In the genomic region with DNA sequence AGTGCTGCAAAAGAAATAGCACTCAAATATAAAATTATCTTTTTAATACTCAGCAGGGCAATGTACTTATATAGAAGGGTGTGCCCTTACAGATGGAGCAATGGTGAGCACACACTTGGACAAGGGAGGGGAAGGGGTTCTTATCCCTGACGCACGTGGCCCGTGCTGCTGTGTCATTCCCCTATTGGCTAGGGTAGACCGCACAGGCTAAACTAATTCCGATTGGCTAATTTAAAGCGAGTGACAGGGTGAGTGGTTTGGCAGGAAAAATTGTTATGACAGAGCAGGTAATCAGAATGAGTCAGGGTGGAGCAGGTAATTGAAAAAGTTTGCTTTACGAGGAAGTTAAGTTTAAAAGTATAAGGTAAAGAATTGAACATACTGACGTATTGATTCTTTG, we compare ENCODE assay signal across 7 cellular contexts. TPM values are rescaled to one million over a fixed set of nuclear protein-coding genes. Genes with fewer than 3 reads are reported as not detected.
DNase-seq lines count a peak whose midpoint lies in the region; ATAC-seq, FAIRE-seq and TF ChIP-seq lines count a peak whose summit lies in the region.
"Not testable (repeated sequence)": the region's sequence is repeated elsewhere in the genome, so short reads cannot be mapped to it uniquely, and the experiment has no call there.

No MANE protein-coding gene starts in this region.

- not testable (repeated sequence) for H3K27me3 Mint-ChIP-seq in HFFc6 (ENCODE audit: insufficient read depth)

- not testable (repeated sequence) for ATAC-seq in K562

- not testable (repeated sequence) for H3K27ac ChIP-seq in GM23248; K562 (ENCODE audit: extremely low read depth, low read depth, low read length); small intestine (ENCODE audit: low read depth in 1 of 2, low read length in 1 of 2)
- H3K27ac ChIP-seq in OCI-LY3 (ENCODE audit: low read length) = peak overlapping the region; percentile 33
- H3K27ac ChIP-seq in keratinocyte (ENCODE audit: control insufficient read depth, insufficient read depth, low read length) = peak overlapping the region; percentile 52

- TF ChIP-seq CTCF in HFFc6 (IDR thresholded peaks at IDR 0.05); OCI-LY3 (IDR thresholded peaks at IDR 0.05; ENCODE audit: low read depth, low read length); K562 (IDR thresholded peaks at IDR 0.05 in 2 of 3, conservative IDR thresholded peaks at IDR 0.05 in 1 of 3; ENCODE audit: insufficient read depth in 2 of 3, low read depth in 1 of 3, low read length in 3 of 3); epithelial cell of esophagus (IDR thresholded peaks at IDR 0.05; ENCODE audit: insufficient read depth, low read depth, low read length, missing control alignments); keratinocyte (optimal IDR thresholded peaks at IDR 0.05 in 1 of 3, IDR thresholded peaks at IDR 0.05 in 1 of 3, conservative IDR thresholded peaks at IDR 0.05 in 1 of 3; ENCODE audit: extremely low read depth in 1 of 3, insufficient read depth in 2 of 3, low read length in 3 of 3): not testable (repeated sequence)

- not testable (repeated sequence) for DNase-seq in GM23248; HFFc6; K562 (ENCODE audit: extremely low read depth in 1 of 4, low spot score in 3 of 4); keratinocyte (ENCODE audit: low read depth, low spot score)
- DNase-seq in epithelial cell of esophagus (ENCODE audit: low read depth) (peak; percentile 36), small intestine (peak; percentile 37)

- in situ Hi-C loops in GM23248 (cut with MboI); K562 (cut with MboI): not testable (repeated sequence)

- not testable (repeated sequence) for TF ChIP-seq RAD21 in K562 (CRISPR knock-in tag; conservative IDR thresholded peaks at IDR 0.05 in 1 of 2, IDR thresholded peaks at IDR 0.05 in 1 of 2)

- H3K27ac Mint-ChIP-seq in HFFc6 = peak overlapping the region; percentile 95

- H4K20me1 ChIP-seq in GM23248 (ENCODE audit: insufficient read depth); OCI-LY3 (ENCODE audit: insufficient read depth, low read length); K562 (replicated peaks; ENCODE audit: control insufficient read depth, insufficient read depth, low read length); keratinocyte (ENCODE audit: control insufficient read depth, extremely low read depth, insufficient read depth, low read length): not testable (repeated sequence)

- H3K9me1 ChIP-seq in K562 (ENCODE audit: control insufficient read depth, insufficient read depth, low read length); keratinocyte (ENCODE audit: control insufficient read depth, extremely low read depth, insufficient read depth, low read length): not testable (repeated sequence)

- not testable (repeated sequence) for H3K4me3 Mint-ChIP-seq in HFFc6

- not testable (repeated sequence) for H3K4me3 ChIP-seq in GM23248; OCI-LY3 (ENCODE audit: low read length); K562; epithelial cell of esophagus (ENCODE audit: low read length); keratinocyte (ENCODE audit: control insufficient read depth in 2 of 3, extremely low read depth in 1 of 3, insufficient read depth in 2 of 3, low read depth in 1 of 3, low read length in 3 of 3); small intestine (ENCODE audit: low read depth in 1 of 2, low read length in 2 of 2)

- intact Hi-C loops in K562 (cut with micrococcal nuclease) = loop anchor here (10.0 kb wide), 1 partner anchor 288 kb away; the partner anchor contains the start of gene STXBP5L

- peak overlapping the region; percentile 90; the same call in 1 of the 2 replicates for H2AFZ ChIP-seq in GM23248
- H2AFZ ChIP-seq in OCI-LY3 (ENCODE audit: low read depth, low read length) = peak overlapping the region; percentile 62; the same call in 1 of the 2 replicates
- H2AFZ ChIP-seq in K562 (ENCODE audit: low read depth, low read length); keratinocyte (ENCODE audit: control insufficient read depth, low read length): not testable (repeated sequence)

- not testable (repeated sequence) for H3K9me2 ChIP-seq in GM23248 (ENCODE audit: insufficient read depth)

- BruUV-seq in K562 (replicated peaks; lab: Mats Ljungman, UMichigan) = not testable (repeated sequence)

- H3K36me3 ChIP-seq in GM23248 (ENCODE audit: low read depth); OCI-LY3 (replicated peaks; ENCODE audit: low read depth, low read length); K562 (ENCODE audit: control insufficient read depth, insufficient read depth, low read length); keratinocyte (ENCODE audit: control insufficient read depth in 2 of 2, extremely low read depth in 1 of 2, insufficient read depth in 2 of 2, low read length in 2 of 2); small intestine (ENCODE audit: control insufficient read depth in 2 of 2, insufficient read depth in 2 of 2, low read length in 2 of 2): not testable (repeated sequence)

- peaks cover 69% of the 10 kb centered on the region for H3K4me1 Mint-ChIP-seq in HFFc6 (ENCODE audit: low read depth)

- not testable (repeated sequence) for TF ChIP-seq POLR2A in K562 (conservative IDR thresholded peaks at IDR 0.05)

- not testable (repeated sequence) for H3K9me3 ChIP-seq in GM23248 (ENCODE audit: low read depth); OCI-LY3 (ENCODE audit: insufficient read depth, low read length); K562 (replicated peaks; ENCODE audit: control insufficient read depth, insufficient read depth, low read depth, low read length); keratinocyte (ENCODE audit: control insufficient read depth, low read depth, low read length); small intestine (ENCODE audit: control insufficient read depth, low read depth)

- not testable (repeated sequence) for H3K79me2 ChIP-seq in GM23248 (ENCODE audit: insufficient read depth); OCI-LY3 (ENCODE audit: low read length); K562 (ENCODE audit: control insufficient read depth, insufficient read depth, low read length); keratinocyte (ENCODE audit: control insufficient read depth, insufficient read depth, low read length)

- dilution Hi-C loops in keratinocyte (cut with MboI; ENCODE audit: extremely low pct_ligation_motif_present, low sequenced_read_pairs) = not testable (repeated sequence)

- not testable (repeated sequence) for H3F3A ChIP-seq in GM23248 (ENCODE audit: insufficient read depth)

- peaks cover 16% of the 10 kb centered on the region for H3K36me3 Mint-ChIP-seq in HFFc6 (ENCODE audit: low read depth)

- not testable (repeated sequence) for FAIRE-seq in K562 (lab: Jason Lieb, UNC); keratinocyte (lab: Jason Lieb, UNC); small intestine (lab: Jason Lieb, UNC)

- H3K9ac ChIP-seq in GM23248; OCI-LY3 (ENCODE audit: low read length); K562 (ENCODE audit: insufficient read depth in 1 of 2, low read depth in 2 of 2, low read length in 2 of 2); keratinocyte (ENCODE audit: control insufficient read depth, extremely low read depth, insufficient read depth, low read length): not testable (repeated sequence)

- POLR2A ChIA-PET in K562 (lab: Yijun Ruan, JAX) = not testable (repeated sequence)

- CTCF ChIA-PET in K562 (lab: Yijun Ruan, JAX; ENCODE audit: low intra/inter-chr PET ratio) = not testable (repeated sequence)

- not testable (repeated sequence) for H3K9me3 Mint-ChIP-seq in HFFc6

- H3K4me1 ChIP-seq in GM23248 (ENCODE audit: insufficient read depth); K562 (replicated peaks in 1 of 2; ENCODE audit: control insufficient read depth in 2 of 2, insufficient read depth in 2 of 2, low read length in 2 of 2); keratinocyte (ENCODE audit: control insufficient read depth, extremely low read depth, insufficient read depth, low read length); small intestine (ENCODE audit: control insufficient read depth in 2 of 2, insufficient read depth in 1 of 2, low read depth in 1 of 2, low read length in 1 of 2): not testable (repeated sequence)
- peaks cover 47% of the 10 kb centered on the region for H3K4me1 ChIP-seq in OCI-LY3 (ENCODE audit: low read length)

- H3K27me3 ChIP-seq in GM23248 (replicated peaks; ENCODE audit: insufficient read depth); OCI-LY3 (ENCODE audit: low read depth, low read length); K562 (ENCODE audit: control insufficient read depth in 2 of 2, insufficient read depth in 2 of 2, low read length in 2 of 2); keratinocyte (ENCODE audit: control insufficient read depth, extremely low read depth, insufficient read depth, low read length); small intestine (ENCODE audit: control insufficient read depth in 2 of 2, insufficient read depth in 2 of 2, low read length in 2 of 2): not testable (repeated sequence)

- not testable (repeated sequence) for H3K4me2 ChIP-seq in GM23248 (ENCODE audit: unreplicated experiment); K562 (ENCODE audit: insufficient read depth, low read length); keratinocyte (ENCODE audit: control insufficient read depth, extremely low read depth, insufficient read depth, low read depth, low read length)
- H3K4me2 ChIP-seq in OCI-LY3 (ENCODE audit: low read length) = peak overlapping the region; percentile 26

- 65 to 66% methylated on average over 8 of the region's 8 CpGs for WGBS in GM23248 (ENCODE audit: low coverage in 1 of 2, low lambda C conversion rate in 2 of 2, missing lambda C conversion rate in 2 of 2), 2 experiments
- 70% methylated on average over 6 of the region's 8 CpGs for whole genome bisulfite sequencing in K562 (ENCODE audit: insufficient coverage, low coverage, missing lambda C conversion rate)
- 57 to 83% (median 76%) methylated on average over 8 of the region's 8 CpGs for WGBS in small intestine, 3 donors

- not testable (repeated sequence) for TF ChIP-seq EP300 in K562 (IDR thresholded peaks at IDR 0.05; ENCODE audit: low read length)

RNA-seq across cellular contexts. Expression of gene NDUFB4, which starts 20.6 kb away (rescaled TPM):
- total RNA-seq in GM23248 (2014; rRNA removed; shearing (Covaris generic)) = 32.9 and 105 TPM in 2 replicates
- polyA plus RNA-seq in GM23248 (2016; fragmentation: Nextera tagmentation; extraction: Ambion mirVana) = 246 and 250 TPM in 2 replicates
- 100 to 1,000 TPM; 174 to 221 (median 198) TPM for total RNA-seq in HFFc6 (2021; fragmentation: NEBNext Ultra II Directional; extraction: Animal tissue kit (Norgen Biotek cat#: 25700))
- 19.3 and 23.3 TPM in 2 replicates for total RNA-seq in K562 (2011; cell fraction: chromatin; rRNA removed; ENCODE audit: low replicate concordance)
- total RNA-seq in K562 (2011; cell fraction: nucleolus; rRNA removed) = 30.1 and 30.4 TPM in 2 replicates
- total RNA-seq in K562 (2011; cell fraction: nucleoplasm; rRNA removed) = 35.7 and 56.3 TPM in 2 replicates
- total RNA-seq in K562 (2014; rRNA removed) = 140 and 146 TPM in 2 replicates
- total RNA-seq in K562 (2014; rRNA removed; fragmentation: Illumina TruSeq; extraction: Trizol) = 132 and 195 TPM in 2 replicates
- 312 and 351 TPM in 2 replicates for total RNA-seq in K562 (2015; rRNA removed; fragmentation: Illumina TruSeq; extraction: Trizol)
- 125 and 129 TPM in 2 replicates for total RNA-seq in K562 (2021)
- polyA plus RNA-seq in K562 (2011; rRNA removed) = 124 and 135 TPM in 2 replicates
- 263 and 300 TPM in 2 replicates for polyA plus RNA-seq in K562 (2011; cell fraction: cytosol; rRNA removed)
- polyA plus RNA-seq in K562 (2011; cell fraction: nucleus; rRNA removed) = 86.7 and 94.9 TPM in 2 replicates
- polyA plus RNA-seq in K562 (2012) = 185 and 189 TPM in 2 replicates
- 210 and 237 TPM in 2 replicates for polyA plus RNA-seq in K562 (2014; fragmentation: Illumina TruSeq; extraction: Trizol)
- 100 to 1,000 TPM; 560 to 670 TPM for polyA plus RNA-seq in K562 (2014; fragmentation: Nextera tagmentation; extraction: Ambion mirVana)
- polyA plus RNA-seq in K562 (2014; rRNA removed) = 227 and 285 TPM in 2 replicates
- 69.5 and 81.5 TPM in 2 replicates for polyA minus RNA-seq in K562 (2011; rRNA and poly(A)+ RNA removed)
- polyA minus RNA-seq in K562 (2011; cell fraction: cytosol; rRNA and poly(A)+ RNA removed) = 78.5 and 124 TPM in 2 replicates
- 28.1 and 49.5 TPM in 2 replicates for polyA minus RNA-seq in K562 (2011; cell fraction: nucleus; rRNA and poly(A)+ RNA removed)
- polyA plus RNA-seq in keratinocyte = 130 to 215 TPM (median 143 TPM) in 3 replicates
- polyA plus RNA-seq in keratinocyte (2011; ENCODE audit: low read depth) = 17.6 TPM
- polyA plus RNA-seq in keratinocyte (2011; cell fraction: cytosol; rRNA removed) = 231 and 237 TPM in 2 replicates
- 104 and 117 TPM in 2 replicates for polyA plus RNA-seq in keratinocyte (2011; cell fraction: nucleus; rRNA removed)
- 122 and 192 TPM in 2 replicates for polyA plus RNA-seq in keratinocyte (2012; ENCODE audit: low replicate concordance)
- 66.0 to 123 TPM (median 91.5 TPM) in 3 replicates for polyA minus RNA-seq in keratinocyte
- 138 TPM for polyA minus RNA-seq in keratinocyte (2011; cell fraction: cytosol; rRNA and poly(A)+ RNA removed)
- 22.6 and 25.9 TPM in 2 replicates for polyA minus RNA-seq in keratinocyte (2011; cell fraction: nucleus; rRNA and poly(A)+ RNA removed)
- polyA plus RNA-seq in small intestine = 100 to 1,000 TPM; 241 to 263 (median 261) TPM
